Comparison of ENCODE assay signal across 17 cellular contexts in the genomic region with DNA sequence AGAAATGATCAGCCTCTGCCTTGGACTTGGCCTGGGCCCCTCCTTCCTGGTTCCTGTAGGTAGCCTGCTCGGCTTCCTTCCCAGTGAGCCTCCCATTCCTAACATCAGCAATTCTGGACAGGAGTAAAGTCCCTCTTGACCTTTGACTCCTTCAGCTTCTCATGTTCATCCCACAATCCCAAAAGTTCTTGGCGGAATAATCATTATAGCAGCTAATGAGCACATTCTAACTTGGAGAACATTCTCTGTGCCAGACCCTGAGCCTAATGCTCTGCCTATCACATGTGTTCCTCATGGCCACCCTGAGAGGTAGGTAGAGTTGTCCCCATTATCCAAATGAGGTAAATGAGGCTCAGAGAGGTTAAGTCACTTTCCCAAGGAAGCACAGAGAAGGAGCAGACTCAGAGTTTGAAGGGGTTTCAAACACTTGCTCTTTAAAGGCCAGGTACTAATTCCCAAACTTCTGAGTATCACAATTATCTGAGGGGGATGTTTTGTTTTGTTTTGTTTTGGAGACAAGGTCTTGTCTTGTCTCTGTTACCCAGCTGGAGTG. TPM values are rescaled to one million over a fixed set of nuclear protein-coding genes. Genes with fewer than 3 reads are reported as not detected.
DNase-seq lines count a peak whose midpoint lies in the region; ATAC-seq and TF ChIP-seq lines count a peak whose summit lies in the region.
"Had no signal": no experiment of that assay in that cellular context is flagged by ENCODE, and none has a peak within 500 bp of the region (broad histone marks: within the 10 kb centered on the region; RNA-seq: fewer than 3 reads in every experiment).

No MANE protein-coding gene starts in this region.

- peak overlapping the region; percentile 60 for H3K27ac Mint-ChIP-seq in neural crest cell (ENCODE audit: unreplicated experiment)
- H3K27ac Mint-ChIP-seq: GM23338 had no signal

- no peak overlapping the region for H3K27ac ChIP-seq in BLaER1
- H3K27ac ChIP-seq in Peyer's patch, result peak overlapping the region in 3 of 4 donors; percentile 74 to 93 (median 84)
- H3K27ac ChIP-seq in SJCRH30, result no peak overlapping the region
- H3K27ac ChIP-seq: KMS-11 had no signal

- no peaks in the 10 kb centered on the region for H3K36me3 Mint-ChIP-seq in neural crest cell (ENCODE audit: low read depth)

- H3K4me3 Mint-ChIP-seq in neural crest cell, result no peak overlapping the region
- H3K4me3 Mint-ChIP-seq: CD4-positive, alpha-beta memory T cell; GM23338 had no signal

- no peaks in the 10 kb centered on the region for H3K9me3 ChIP-seq in BLaER1
- no peaks in the 10 kb centered on the region for H3K9me3 ChIP-seq in Peyer's patch
- H3K9me3 ChIP-seq in SJCRH30 (replicated peaks), result no peaks in the 10 kb centered on the region
- H3K9me3 ChIP-seq: BE2C had no signal

- H3K27me3 ChIP-seq in BLaER1 (no peaks in the 10 kb centered on the region), Peyer's patch (no peaks in the 10 kb centered on the region), SJCRH30 (no peaks in the 10 kb centered on the region)
- H3K27me3 ChIP-seq: BE2C had no signal

- DNase-seq in Peyer's patch, result peak in 1 of 3 donors; percentile 61
- no peak for DNase-seq in left colon
- no peak for DNase-seq in neural crest cell (ENCODE audit: low read depth, low spot score)
- no peak for DNase-seq in cerebellar cortex (ENCODE audit: low spot score)
- DNase-seq in SJCRH30, result no peak
- no peak for DNase-seq in occipital lobe (lab: John Stamatoyannopoulos, UW)
- DNase-seq: BE2C; CD4-positive, alpha-beta memory T cell; DMS79; NCI-H1436; NCI-H2029; NCI-H2171 treated with DMSO at 0.1 percent for 48 hours; NCI-H748 treated with DMSO at 0.1 percent for 48 hours had no signal

- TF ChIP-seq CTCF in Peyer's patch (IDR thresholded peaks at IDR 0.05), result no peak
- TF ChIP-seq CTCF in neural crest cell (conservative IDR thresholded peaks at IDR 0.05), result no peak

- no peak overlapping the region for H3K4me2 ChIP-seq in BLaER1
- H3K4me2 ChIP-seq: GM23338, KMS-11 had no signal

- H3K36me3 ChIP-seq in BLaER1 (no peaks in the 10 kb centered on the region), Peyer's patch (no peaks in the 10 kb centered on the region), SJCRH30 (no peaks in the 10 kb centered on the region)
- H3K36me3 ChIP-seq: BE2C had no signal

- 0 out of 2 replicates have a peak overlapping the region, but pooled peaks have one; percentile 15 for H3K9ac ChIP-seq in BLaER1
- H3K9ac ChIP-seq: KMS-11 had no signal

- no peaks in the 10 kb centered on the region for H3K27me3 Mint-ChIP-seq in neural crest cell (ENCODE audit: low read depth)
- H3K27me3 Mint-ChIP-seq: CD4-positive, alpha-beta memory T cell had no signal

- intact Hi-C loops in left colon (cut with DNase I, micrococcal nuclease), result no loop called here

- no peaks in the 10 kb centered on the region for H4K20me1 ChIP-seq in BLaER1

- peaks cover 5% of the 10 kb centered on the region for H3K4me1 Mint-ChIP-seq in neural crest cell

- TF ChIP-seq POLR2A in Peyer's patch (IDR thresholded peaks at IDR 0.05), result no peak

- H3K4me3 ChIP-seq in BLaER1 (no peak overlapping the region), Peyer's patch (no peak overlapping the region), SJCRH30 (no peak overlapping the region)
- H3K4me3 ChIP-seq: GM23338 had no signal

- ATAC-seq in left colon, result peak; percentile 28
- ATAC-seq in GM21576 (IDR thresholded peaks at IDR 0.05; ENCODE audit: unreplicated experiment), result no peak
- ATAC-seq: GM23338 had no signal

- no peaks in the 10 kb centered on the region for H3K9me3 Mint-ChIP-seq in neural crest cell
- H3K9me3 Mint-ChIP-seq: CD4-positive, alpha-beta memory T cell; GM23338 had no signal

- peaks cover 28% of the 10 kb centered on the region for H3K4me1 ChIP-seq in BLaER1
- peaks cover 0 to 21% (median 2%) of the 10 kb centered on the region in 4 donors for H3K4me1 ChIP-seq in Peyer's patch
- H3K4me1 ChIP-seq in SJCRH30, result peaks cover 19% of the 10 kb centered on the region
- H3K4me1 ChIP-seq: BE2C had no signal

RNA-seq across cellular contexts. Expression of gene SWI5, which starts 21.2 kb away (rescaled TPM):
- 10 to 100 TPM; 18.3 to 27.2 (median 23.5) TPM for total RNA-seq in Peyer's patch
- total RNA-seq in left colon, result 10 to 100 TPM; 11.0 to 13.2 TPM
- total RNA-seq in neural crest cell, result 17.1 and 20.7 TPM in 2 replicates
- 32.1 and 33.3 TPM in 2 replicates for total RNA-seq in SJCRH30 (2014; rRNA removed; shearing (Covaris generic))
- 5.5 TPM for total RNA-seq in occipital lobe

RNA-seq across cellular contexts. Expression of gene GOLGA2, which starts 21.5 kb away (rescaled TPM):
- total RNA-seq in Peyer's patch, result 10 to 100 TPM; 45.7 to 96.7 (median 92.5) TPM
- total RNA-seq in left colon, result 100 to 1,000 TPM in 1 of 2 donors, 10 to 100 TPM in 1; 83.6 to 104 TPM
- 56.9 and 64.1 TPM in 2 replicates for total RNA-seq in neural crest cell
- 62.3 and 84.3 TPM in 2 replicates for total RNA-seq in SJCRH30 (2014; rRNA removed; shearing (Covaris generic))
- total RNA-seq in occipital lobe, result 45.9 TPM

RNA-seq across cellular contexts. Expression of gene TRUB2, which starts 24.9 kb away (rescaled TPM):
- total RNA-seq in Peyer's patch (10 to 100 TPM; 11.7 to 42.9 (median 17.4) TPM), left colon (10 to 100 TPM; 22.5 to 28.7 TPM), neural crest cell (33.4 and 35.0 TPM in 2 replicates), occipital lobe (24.0 TPM)
- 30.2 and 36.9 TPM in 2 replicates for total RNA-seq in SJCRH30 (2014; rRNA removed; shearing (Covaris generic))

RNA-seq across cellular contexts. Expression of gene COQ4, which starts 25.3 kb away (rescaled TPM):
- total RNA-seq in Peyer's patch, result 100 to 1,000 TPM in 3 of 4 donors, 10 to 100 TPM in 1; 65.2 to 191 (median 132) TPM
- 10 to 100 TPM; 51.1 to 64.4 TPM for total RNA-seq in left colon
- total RNA-seq in neural crest cell, result 50.8 and 51.0 TPM in 2 replicates
- total RNA-seq in SJCRH30 (2014; rRNA removed; shearing (Covaris generic)), result 38.7 and 40.3 TPM in 2 replicates
- 19.5 TPM for total RNA-seq in occipital lobe

RNA-seq across cellular contexts. Expression of gene SLC27A4, which starts 43.0 kb away (rescaled TPM):
- total RNA-seq in Peyer's patch (100 to 1,000 TPM in 3 of 4 donors, 10 to 100 TPM in 1; 28.1 to 312 (median 149) TPM), left colon (10 to 100 TPM; 46.0 to 58.2 TPM), neural crest cell (43.0 and 45.6 TPM in 2 replicates), occipital lobe (23.9 TPM)
- 27.7 and 28.0 TPM in 2 replicates for total RNA-seq in SJCRH30 (2014; rRNA removed; shearing (Covaris generic))

Comparison
In these comparisons a context has a peak if more than half of its experiments do, and no peak if none do; other contexts are left out.
1. H3K27ac ChIP-seq: peak in Peyer's patch (3 of 4); none in BLaER1 (single experiment) and SJCRH30 (single experiment).